In genomic region chr6:155406801-155407200, GRCh38 we compare ENCODE assay signal across 1 cellular context.
TF ChIP-seq lines count a peak whose summit lies in the region.

No MANE protein-coding gene starts in this region.

TF ChIP-seq in GM23338, 12 proteins besides CTCF, POLR2A, EP300 and RAD21:
- TF ChIP-seq ETS1 (IDR thresholded peaks at IDR 0.05) (no peak), ZNF114 (CRISPR knock-in tag; IDR thresholded peaks at IDR 0.05) (no peak), REST (IDR thresholded peaks at IDR 0.05; ENCODE audit: unreplicated experiment) (no peak), NANOG (IDR thresholded peaks at IDR 0.05; ENCODE audit: borderline replicate concordance) (no peak), POLR2AphosphoS5 (IDR thresholded peaks at IDR 0.05; ENCODE audit: low read depth) (no peak), EZH2phosphoT487 (IDR thresholded peaks at IDR 0.05; ENCODE audit: unreplicated experiment) (no peak), JUNB (IDR thresholded peaks at IDR 0.05; ENCODE audit: unreplicated experiment) (no peak), ZNF462 (CRISPR knock-in tag; IDR thresholded peaks at IDR 0.05) (no peak), STAT1 (IDR thresholded peaks at IDR 0.05; ENCODE audit: unreplicated experiment) (no peak), CREB1 (CRISPR knock-in tag; IDR thresholded peaks at IDR 0.05; ENCODE audit: low read depth) (no peak), EZH2 (IDR thresholded peaks at IDR 0.05; ENCODE audit: low read depth, unreplicated experiment) (no peak), ZNF331 (CRISPR knock-in tag; IDR thresholded peaks at IDR 0.05; ENCODE audit: low read depth) (no peak)
